ENCODE assay signal across 20 cellular contexts in the genomic region with DNA sequence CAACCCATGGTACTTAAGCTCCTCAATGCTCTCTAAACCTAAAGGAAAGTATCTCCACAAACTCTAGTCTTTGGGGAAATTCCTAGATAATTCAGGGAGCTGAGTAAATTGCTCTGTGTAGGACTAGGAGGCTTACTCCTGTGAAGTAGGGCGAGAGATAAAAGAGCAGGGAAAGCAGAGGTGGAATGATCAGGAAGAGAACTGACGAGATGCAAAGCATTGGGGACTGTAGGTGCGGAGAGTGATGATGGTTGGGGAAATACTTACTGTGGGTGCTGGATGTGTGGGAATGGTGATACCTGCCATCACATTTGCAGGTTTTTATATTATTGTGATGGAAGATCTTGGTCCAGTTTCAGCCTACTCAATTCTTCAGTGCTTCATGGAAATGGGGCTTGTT. TPM values are rescaled to one million over a fixed set of nuclear protein-coding genes. Genes with fewer than 3 reads are reported as not detected.
DNase-seq lines count a peak whose midpoint lies in the region; ATAC-seq and TF ChIP-seq lines count a peak whose summit lies in the region.
"Had no signal": no experiment of that assay in that cellular context is flagged by ENCODE, and none has a peak within 500 bp of the region (broad histone marks: within the 10 kb centered on the region; RNA-seq: fewer than 3 reads in every experiment).

No MANE protein-coding gene starts in this region.

- TF ChIP-seq CTCF in DND-41 (IDR thresholded peaks at IDR 0.05; ENCODE audit: borderline replicate concordance, extremely low read depth, low read length, poor library complexity, severe bottlenecking), result no peak
- no peak for TF ChIP-seq CTCF in brain (conservative IDR thresholded peaks at IDR 0.05)
- TF ChIP-seq CTCF in neural progenitor cell (IDR thresholded peaks at IDR 0.05), result no peak
- no peak for TF ChIP-seq CTCF in foreskin keratinocyte (conservative IDR thresholded peaks at IDR 0.05)

- H3K9me3 ChIP-seq in DND-41 (ENCODE audit: insufficient read depth, low read length, severe bottlenecking) (no peaks in the 10 kb centered on the region), neural progenitor cell (ENCODE audit: low read depth) (no peaks in the 10 kb centered on the region)
- H3K9me3 ChIP-seq: body of pancreas had no signal

- H3K27me3 Mint-ChIP-seq in activated CD8-positive, alpha-beta memory T cell treated with anti-CD3 and anti-CD28 coated beads, Interleukin-2, amount 10 ng/mL, durations not matched to agents 7 days and 5 days, result no peaks in the 10 kb centered on the region
- H3K27me3 Mint-ChIP-seq in brain, result peaks cover 3% of the 10 kb centered on the region
- H3K27me3 Mint-ChIP-seq in neural progenitor cell (ENCODE audit: insufficient read depth, low read depth), result peaks cover 9% of the 10 kb centered on the region

- H3K9me3 Mint-ChIP-seq in activated CD8-positive, alpha-beta memory T cell treated with anti-CD3 and anti-CD28 coated beads, Interleukin-2, amount 10 ng/mL, durations not matched to agents 7 days and 5 days (ENCODE audit: low read depth), result no peaks in the 10 kb centered on the region
- H3K9me3 Mint-ChIP-seq in brain (peaks cover 0 to 2% (median 0%) of the 10 kb centered on the region in 5 experiments), neural progenitor cell (no peaks in the 10 kb centered on the region)
- H3K9me3 Mint-ChIP-seq: CD14-positive monocyte had no signal

- peak; percentile 15 for DNase-seq in activated CD8-positive, alpha-beta memory T cell treated with anti-CD3 and anti-CD28 coated beads, Interleukin-2, amount 10 ng/mL, durations not matched to agents 7 days and 5 days
- no peak for DNase-seq in activated CD8-positive, alpha-beta memory T cell treated with anti-CD3 and anti-CD28 coated beads, Interleukin-2, amount 50 U/mL, for 4 hours
- DNase-seq in DND-41 (no peak), neural progenitor cell (ENCODE audit: low spot score) (no peak), foreskin keratinocyte (no peak), COLO668 (lab: John Stamatoyannopoulos, UW; ENCODE audit: unreplicated experiment) (no peak)
- DNase-seq: body of pancreas; DMS79 treated with DMSO at 0.1 percent for 48 hours; IMR-90; MM.1S; NCI-H1694; NCI-H748 treated with DMSO at 0.1 percent for 48 hours; OCI-M1; SHP77 treated with DMSO at 0.1 percent for 48 hours; stimulated activated CD4-positive, alpha-beta T cell treated with anti-CD3 and anti-CD28 coated beads, Interleukin-4, amount 100 ng/mL, for 1 hour; WERI-Rb-1 had no signal

- H3K4me2 ChIP-seq in DND-41 (ENCODE audit: insufficient read depth, low read length) (no peak overlapping the region), neural progenitor cell (no peak overlapping the region)

- ATAC-seq in activated CD8-positive, alpha-beta memory T cell treated with anti-CD3 and anti-CD28 coated beads, Interleukin-2, amount 10 ng/mL, durations not matched to agents 7 days and 5 days, result no peak
- ATAC-seq in DND-41 (ENCODE audit: insufficient read depth, low read depth) (no peak), foreskin keratinocyte (no peak)
- ATAC-seq in activated CD4-positive, CD25-positive, alpha-beta regulatory T cell treated with anti-CD3 and anti-CD28 coated beads, Interleukin-2, amount 50 U/mL, for 24 hours, result no peak
- ATAC-seq: body of pancreas had no signal

- no peak overlapping the region for H3K4me3 Mint-ChIP-seq in activated CD8-positive, alpha-beta memory T cell treated with anti-CD3 and anti-CD28 coated beads, Interleukin-2, amount 10 ng/mL, durations not matched to agents 7 days and 5 days
- H3K4me3 Mint-ChIP-seq in brain (peak overlapping the region; percentile 52 to 78 (median 61)), neural progenitor cell (peak overlapping the region; percentile 49)

- peaks cover 17% of the 10 kb centered on the region for H3F3A ChIP-seq in neural progenitor cell (ENCODE audit: low read depth)

- no peak overlapping the region for H3K9ac ChIP-seq in DND-41 (ENCODE audit: low read depth, low read length)
- H3K9ac ChIP-seq in neural progenitor cell, result no peak overlapping the region

- no peak overlapping the region for H3K4me3 ChIP-seq in DND-41 (ENCODE audit: low read depth in 1 of 2, low read length in 2 of 2)
- no peak overlapping the region for H3K4me3 ChIP-seq in neural progenitor cell
- H3K4me3 ChIP-seq: body of pancreas had no signal

- H2AFZ ChIP-seq in DND-41 (ENCODE audit: low read depth, low read length), result peak overlapping the region; percentile 47; the same call in 1 of the 2 replicates
- no peak overlapping the region for H2AFZ ChIP-seq in neural progenitor cell (replicated peaks)

- no peaks in the 10 kb centered on the region for H3K27me3 ChIP-seq in DND-41 (ENCODE audit: insufficient read depth, low read length, poor library complexity)
- H3K27me3 ChIP-seq in neural progenitor cell, result no peaks in the 10 kb centered on the region
- no peaks in the 10 kb centered on the region for H3K27me3 ChIP-seq in foreskin keratinocyte
- H3K27me3 ChIP-seq: body of pancreas had no signal

- H4K20me1 ChIP-seq in DND-41 (ENCODE audit: insufficient read depth, low read length) (peaks cover 5% of the 10 kb centered on the region; the same call in 1 of the 2 replicates), neural progenitor cell (ENCODE audit: low read depth) (peaks cover 7% of the 10 kb centered on the region)

- no peak overlapping the region for H3K27ac ChIP-seq in DND-41 (ENCODE audit: low read length)
- H3K27ac ChIP-seq in neural progenitor cell, result no peak overlapping the region
- no peak overlapping the region for H3K27ac ChIP-seq in foreskin keratinocyte
- H3K27ac ChIP-seq: body of pancreas, HL-60, WERI-Rb-1 had no signal

- peaks cover 31% of the 10 kb centered on the region for H3K4me1 Mint-ChIP-seq in activated CD8-positive, alpha-beta memory T cell treated with anti-CD3 and anti-CD28 coated beads, Interleukin-2, amount 10 ng/mL, durations not matched to agents 7 days and 5 days
- H3K4me1 Mint-ChIP-seq in brain (peaks cover 40% of the 10 kb centered on the region), neural progenitor cell (peaks cover 18% of the 10 kb centered on the region)

- peaks cover 19% of the 10 kb centered on the region for H3K36me3 Mint-ChIP-seq in activated CD8-positive, alpha-beta memory T cell treated with anti-CD3 and anti-CD28 coated beads, Interleukin-2, amount 10 ng/mL, durations not matched to agents 7 days and 5 days
- H3K36me3 Mint-ChIP-seq in brain (peaks cover 21% of the 10 kb centered on the region), neural progenitor cell (peaks cover 6% of the 10 kb centered on the region)

- CTCF ChIA-PET in activated CD8-positive, alpha-beta memory T cell treated with anti-CD3 and anti-CD28 coated beads, Interleukin-2, amount 10 ng/mL, durations not matched to agents 7 days and 5 days (lab: Charles Lee), result no interaction called here

- H3K79me2 ChIP-seq in DND-41 (ENCODE audit: insufficient read depth, low read length), result peaks cover 43% of the 10 kb centered on the region
- H3K79me2 ChIP-seq in neural progenitor cell (ENCODE audit: low read depth), result peaks cover 42% of the 10 kb centered on the region

- peaks cover 30% of the 10 kb centered on the region for H3K36me3 ChIP-seq in DND-41 (ENCODE audit: insufficient read depth, low read length)
- no peaks in the 10 kb centered on the region for H3K36me3 ChIP-seq in neural progenitor cell

- H3K27ac Mint-ChIP-seq in activated CD8-positive, alpha-beta memory T cell treated with anti-CD3 and anti-CD28 coated beads, Interleukin-2, amount 10 ng/mL, durations not matched to agents 7 days and 5 days, result peak overlapping the region; percentile 11
- H3K27ac Mint-ChIP-seq in brain (peak overlapping the region; percentile 26 to 89 (median 68)), neural progenitor cell (no peak overlapping the region)

- peaks cover 32% of the 10 kb centered on the region for H3K4me1 ChIP-seq in DND-41 (ENCODE audit: insufficient read depth, low read length)
- H3K4me1 ChIP-seq in neural progenitor cell, result peaks cover 18% of the 10 kb centered on the region
- H3K4me1 ChIP-seq in foreskin keratinocyte, result peaks cover 13% of the 10 kb centered on the region

RNA-seq across cellular contexts. Expression of a gene that starts 1.6 kb away (rescaled TPM):
- 10 to 100 TPM; 28.5 to 33.1 TPM for total RNA-seq in activated CD8-positive, alpha-beta memory T cell treated with anti-CD3 and anti-CD28 coated beads, Interleukin-2, amount 10 ng/mL, durations not matched to agents 7 days and 5 days
- 12.0 TPM for polyA plus RNA-seq in brain (ENCODE audit: insufficient read depth, low read depth, low replicate concordance)
- 21.1 and 28.0 TPM in 2 replicates for total RNA-seq in neural progenitor cell (ENCODE audit: low replicate concordance)
- total RNA-seq in foreskin keratinocyte, result 19.2 and 19.4 TPM in 2 replicates
- polyA plus RNA-seq in foreskin keratinocyte, result 2.4 and 2.6 TPM in 2 replicates

RNA-seq across cellular contexts. Expression of a gene that starts 26.8 kb away (rescaled TPM):
- 10 to 100 TPM; 67.7 to 75.3 TPM for total RNA-seq in activated CD8-positive, alpha-beta memory T cell treated with anti-CD3 and anti-CD28 coated beads, Interleukin-2, amount 10 ng/mL, durations not matched to agents 7 days and 5 days
- polyA plus RNA-seq in brain (ENCODE audit: insufficient read depth, low read depth, low replicate concordance) (17.4 TPM), foreskin keratinocyte (10.1 and 11.5 TPM in 2 replicates)
- total RNA-seq in neural progenitor cell (ENCODE audit: low replicate concordance) (84.5 and 107 TPM in 2 replicates), foreskin keratinocyte (36.3 and 37.6 TPM in 2 replicates)

RNA-seq across cellular contexts. Expression of a gene that starts 30.0 kb away (rescaled TPM):
- total RNA-seq in activated CD8-positive, alpha-beta memory T cell treated with anti-CD3 and anti-CD28 coated beads, Interleukin-2, amount 10 ng/mL, durations not matched to agents 7 days and 5 days, result 100 to 1,000 TPM in 1 of 2 experiments, 10 to 100 TPM in 1; 96.0 to 102 TPM
- 192 TPM for polyA plus RNA-seq in brain (ENCODE audit: insufficient read depth, low read depth, low replicate concordance)
- total RNA-seq in neural progenitor cell (ENCODE audit: low replicate concordance), result 112 and 133 TPM in 2 replicates
- 113 and 118 TPM in 2 replicates for total RNA-seq in foreskin keratinocyte
- 116 and 125 TPM in 2 replicates for polyA plus RNA-seq in foreskin keratinocyte
